In genomic region chr7:21426958-21427860, GRCh38 we compare ENCODE assay signal across 8 cellular contexts. TPM values are rescaled to one million over a fixed set of nuclear protein-coding genes. Genes with fewer than 3 reads are reported as not detected.
DNase-seq lines count a peak whose midpoint lies in the region; ATAC-seq and TF ChIP-seq lines count a peak whose summit lies in the region.

No MANE protein-coding gene starts in this region.

- peaks cover 41% of the 10 kb centered on the region for H3K36me3 Mint-ChIP-seq in CD4-positive, alpha-beta T cell (ENCODE audit: low read depth)
- peaks cover 17% of the 10 kb centered on the region for H3K36me3 Mint-ChIP-seq in activated CD4-positive, alpha-beta memory T cell treated with anti-CD3 and anti-CD28 coated beads for 36 hours

- H3K27me3 Mint-ChIP-seq in CD4-positive, alpha-beta T cell = no peaks in the 10 kb centered on the region
- no peaks in the 10 kb centered on the region for H3K27me3 Mint-ChIP-seq in activated CD4-positive, alpha-beta memory T cell treated with anti-CD3 and anti-CD28 coated beads for 36 hours

- peak overlapping the region; percentile 67 to 80 for H3K9ac ChIP-seq in duodenal mucosa (ENCODE audit: low read depth in 1 of 2, low read length in 2 of 2)

- CTCF ChIA-PET in CD4-positive, alpha-beta T cell (lab: Charles Lee) = interaction anchor here (0.5 to 1.4 kb wide), 3 partner anchors 66 to 656 kb away, joined by 3 read pairs; no protein-coding TSS in a partner anchor
- CTCF ChIA-PET in activated CD4-positive, alpha-beta memory T cell treated with anti-CD3 and anti-CD28 coated beads for 36 hours (lab: Charles Lee) = interaction anchor here (0.8 to 2.1 kb wide), 6 partner anchors 10 to 171 kb away, joined by 3 to 8 read pairs (median 3); no protein-coding TSS in a partner anchor

- peak overlapping the region; percentile 99 for H3K27ac Mint-ChIP-seq in CD4-positive, alpha-beta T cell
- peak overlapping the region; percentile 99 for H3K27ac Mint-ChIP-seq in activated CD4-positive, alpha-beta memory T cell treated with anti-CD3 and anti-CD28 coated beads for 36 hours

- peaks cover 29 to 34% of the 10 kb centered on the region in 2 donors for H3K4me1 ChIP-seq in duodenal mucosa (ENCODE audit: control insufficient read depth in 1 of 2, insufficient read depth in 2 of 2, low read length in 2 of 2)

- 0 to 1% methylated on average over 38 to 53 of the region's 78 CpGs for WGBS in lower leg skin, 2 donors

- H3K27me3 ChIP-seq in CD4-positive, alpha-beta T cell (ENCODE audit: control insufficient read depth, insufficient read depth, low read length) = no peaks in the 10 kb centered on the region
- no peaks in the 10 kb centered on the region for H3K27me3 ChIP-seq in duodenal mucosa (ENCODE audit: control insufficient read depth in 1 of 2, insufficient read depth in 2 of 2, low read length in 2 of 2)

- H3K4me3 Mint-ChIP-seq in CD4-positive, alpha-beta T cell = peak overlapping the region; percentile 100
- peak overlapping the region; percentile 98 for H3K4me3 Mint-ChIP-seq in activated CD4-positive, alpha-beta memory T cell treated with anti-CD3 and anti-CD28 coated beads for 36 hours

- TF ChIP-seq CTCF in CD4-positive, alpha-beta T cell (IDR thresholded peaks at IDR 0.05) = no peak
- no peak for TF ChIP-seq CTCF in lower leg skin (IDR thresholded peaks at IDR 0.05)

- TF ChIP-seq POLR2A in lower leg skin (IDR thresholded peaks at IDR 0.05) = no peak

- peak; percentile 98 to 100 (median 99) for DNase-seq in CD4-positive, alpha-beta T cell
- DNase-seq in NCI-H82 (lab: John Stamatoyannopoulos, UW) (peak; percentile 99), lower leg skin (ENCODE audit: low spot score in 2 of 2) (peak; percentile 98 to 100)
- DNase-seq in activated CD4-positive, alpha-beta memory T cell treated with anti-CD3 and anti-CD28 coated beads for 36 hours = peak; percentile 99
- peak; percentile 99 for DNase-seq in stimulated activated CD4-positive, alpha-beta T cell treated with anti-CD3 and anti-CD28 coated beads, Interleukin-4, amount 100 ng/mL, for 4 hours

- H3K36me3 ChIP-seq in duodenal mucosa (ENCODE audit: control insufficient read depth in 1 of 2, insufficient read depth in 2 of 2, low read length in 2 of 2) = no peaks in the 10 kb centered on the region

- peak; percentile 74 for ATAC-seq in CD4-positive, alpha-beta T cell (ENCODE audit: poor library complexity)
- peak; percentile 78 for ATAC-seq in GM19452 (IDR thresholded peaks at IDR 0.05; ENCODE audit: unreplicated experiment)
- ATAC-seq in HG03575 (IDR thresholded peaks at IDR 0.05; ENCODE audit: extremely low read depth, insufficient number of reproducible peaks, low FRiP score, unreplicated experiment) = peak; percentile 76

- peak overlapping the region; percentile 97 for H3K27ac ChIP-seq in CD4-positive, alpha-beta T cell (ENCODE audit: low read depth, low read length)
- peak overlapping the region; percentile 97 for H3K27ac ChIP-seq in duodenal mucosa (ENCODE audit: low read depth, low read length)

- no peaks in the 10 kb centered on the region for H3K9me3 ChIP-seq in CD4-positive, alpha-beta T cell (ENCODE audit: control insufficient read depth, low read length)
- no peaks in the 10 kb centered on the region for H3K9me3 ChIP-seq in duodenal mucosa (ENCODE audit: control insufficient read depth in 1 of 2, low read length in 2 of 2)

- peaks cover 46% of the 10 kb centered on the region for H3K4me1 Mint-ChIP-seq in CD4-positive, alpha-beta T cell (ENCODE audit: low read depth)
- H3K4me1 Mint-ChIP-seq in activated CD4-positive, alpha-beta memory T cell treated with anti-CD3 and anti-CD28 coated beads for 36 hours (ENCODE audit: low read depth) = peaks cover 36% of the 10 kb centered on the region

- POLR2A ChIA-PET in CD4-positive, alpha-beta T cell (lab: Charles Lee) = interaction anchor here (0.7 to 2.4 kb wide), 25 partner anchors 10 to 1718 kb away, joined by 3 to 34 read pairs (median 6); partner anchors contain the start of genes CDCA7L, KLHL7 and POLR1F
- POLR2A ChIA-PET in activated CD4-positive, alpha-beta memory T cell treated with anti-CD3 and anti-CD28 coated beads for 36 hours (lab: Charles Lee) = interaction anchor here (0.5 to 1.8 kb wide), 12 partner anchors 14 to 518 kb away, joined by 3 to 14 read pairs (median 3); no protein-coding TSS in a partner anchor

- peak overlapping the region; percentile 84 to 91 for H3K4me3 ChIP-seq in duodenal mucosa (ENCODE audit: low read depth in 1 of 2, low read length in 2 of 2)
- H3K4me3 ChIP-seq in lower leg skin (ENCODE audit: low read depth, poor library complexity, severe bottlenecking) = peak overlapping the region; percentile 75

- no peaks in the 10 kb centered on the region for H3K9me3 Mint-ChIP-seq in CD4-positive, alpha-beta T cell
- H3K9me3 Mint-ChIP-seq in activated CD4-positive, alpha-beta memory T cell treated with anti-CD3 and anti-CD28 coated beads for 36 hours = no peaks in the 10 kb centered on the region

- intact Hi-C loops in CD4-positive, alpha-beta T cell (cut with DNase I, micrococcal nuclease) = loop anchor here (5.0 to 10.0 kb wide), 6 partner anchors 75 to 1755 kb away; partner anchors contain the start of genes CDCA7L (in 1 of the 2), HYCC1 (in 1 of the 2), KLHL7 (in 1 of the 2) and NUP42 (in 1 of the 2)
- intact Hi-C loops in activated CD4-positive, alpha-beta memory T cell treated with anti-CD3 and anti-CD28 coated beads for 36 hours (cut with micrococcal nuclease) = loop anchor here (1.0 to 5.0 kb wide), 7 partner anchors 63 to 1718 kb away; partner anchors contain the start of genes HYCC1 and POLR1F
- intact Hi-C loops in lower leg skin (cut with DNase I; ENCODE audit: low total_unique reads) = no loop called here

RNA-seq across cellular contexts. Expression of gene SP4, which starts 0.7 kb away (rescaled TPM):
- total RNA-seq in CD4-positive, alpha-beta T cell = 10 to 100 TPM; 31.5 to 33.7 TPM
- 10 to 100 TPM; 18.4 to 19.0 TPM for total RNA-seq in activated CD4-positive, alpha-beta memory T cell treated with anti-CD3 and anti-CD28 coated beads for 36 hours
- 10 to 100 TPM in 3 of 4 donors, 1 to 10 TPM in 1; 9.5 to 13.0 (median 11.2) TPM for total RNA-seq in lower leg skin

Comparison
In these comparisons a context has a peak if more than half of its experiments do, and no peak if none do; other contexts are left out.
1. Peak in every context shown above with its lines: DNase-seq, ATAC-seq, H3K4me3 ChIP-seq and H3K27ac ChIP-seq.